Comparison of ENCODE assay signal across 27 cellular contexts in the genomic region with DNA sequence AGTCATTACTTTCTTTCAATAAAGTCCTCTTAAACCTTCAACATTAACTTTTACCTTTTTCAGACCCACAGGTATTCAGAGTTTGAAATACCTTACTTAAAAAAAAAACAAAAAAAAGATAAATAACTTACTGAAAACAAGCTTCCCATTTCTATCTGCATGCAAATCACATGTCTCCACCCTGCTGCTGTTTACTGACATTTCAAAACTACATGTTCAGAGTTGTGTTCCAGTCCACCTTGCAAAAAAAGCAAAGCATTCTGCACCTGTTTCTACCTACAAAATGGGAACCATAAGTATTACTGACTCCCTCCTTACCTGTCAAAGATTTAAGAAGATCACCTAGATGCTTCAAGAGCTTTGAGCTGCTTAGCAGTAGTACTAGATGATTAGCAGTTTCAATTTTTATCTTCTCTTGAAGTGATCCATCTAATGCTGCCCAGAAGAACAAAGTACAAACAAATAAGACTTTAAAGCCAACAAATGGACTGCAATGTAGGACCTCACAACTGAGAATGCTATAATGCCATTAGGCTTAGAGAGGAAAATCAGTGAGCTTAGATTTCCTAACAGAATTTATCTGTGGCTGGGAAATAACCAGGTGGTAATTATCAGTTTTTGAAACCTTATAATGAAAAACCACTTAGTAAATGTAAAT.
"Had no signal": no experiment of that assay in that cellular context is flagged by ENCODE, and none has a peak within 500 bp of the region (broad histone marks: within the 10 kb centered on the region; RNA-seq: fewer than 3 reads in every experiment).

No MANE protein-coding gene starts in this region.

- H3K9ac ChIP-seq: SK-N-SH had no signal

- ATAC-seq: K562, WTC11 had no signal

- H3K9me3 Mint-ChIP-seq: activated CD4-positive, alpha-beta memory T cell treated with anti-CD3 and anti-CD28 coated beads, Interleukin-2, amount 10 ng/mL, durations not matched to agents 7 days and 5 days; activated naive CD4-positive, alpha-beta T cell treated with anti-CD3 and anti-CD28 coated beads, Interleukin-2, amount 10 ng/mL, durations not matched to agents 7 days and 5 days; activated naive CD8-positive, alpha-beta T cell treated with anti-CD3 and anti-CD28 coated beads, Interleukin-2, amount 10 ng/mL, durations not matched to agents 7 days and 5 days; WTC11 had no signal

- H3K4me2 ChIP-seq: SK-N-SH had no signal

- DNase-seq: activated CD4-positive, alpha-beta memory T cell treated with anti-CD3 and anti-CD28 coated beads, Interleukin-2, amount 10 ng/mL, durations not matched to agents 7 days and 5 days; activated CD4-positive, alpha-beta T cell treated with anti-CD3 and anti-CD28 coated beads for 1 hour; activated CD4-positive, alpha-beta T cell treated with anti-CD3 and anti-CD28 coated beads, Interleukin-2, amount 50 U/mL, for 1 hour; activated CD8-positive, alpha-beta memory T cell treated with anti-CD3 and anti-CD28 coated beads, Interleukin-2, amount 50 U/mL, for 48 hours; activated gamma-delta T cell; activated naive CD4-positive, alpha-beta T cell treated with anti-CD3 and anti-CD28 coated beads, Interleukin-2, amount 10 ng/mL, durations not matched to agents 7 days and 5 days; activated naive CD8-positive, alpha-beta T cell treated with anti-CD3 and anti-CD28 coated beads, Interleukin-2, amount 10 ng/mL, durations not matched to agents 7 days and 5 days; activated T-cell treated with anti-CD3 and anti-CD28 coated beads, Interleukin-2, amount 50 U/mL, for 1 hour; adrenal gland; anterior cingulate cortex; cerebellar nuclear complex; Karpas-422; MM.1S; NCI-H1105; NCI-H1436; NCI-H1694 treated with DMSO at 0.1 percent for 48 hours; NCI-H2029 treated with DMSO at 0.1 percent for 48 hours; NCI-H446; NCI-H524; Peyer's patch; Right ventricle myocardium superior; SJCRH30; SK-N-SH; SW 1271 had no signal

- H3K4me1 ChIP-seq: adrenal gland, Peyer's patch, SJCRH30 had no signal

- H3K27ac Mint-ChIP-seq: activated CD4-positive, alpha-beta memory T cell treated with anti-CD3 and anti-CD28 coated beads, Interleukin-2, amount 10 ng/mL, durations not matched to agents 7 days and 5 days; activated naive CD4-positive, alpha-beta T cell treated with anti-CD3 and anti-CD28 coated beads, Interleukin-2, amount 10 ng/mL, durations not matched to agents 7 days and 5 days; activated naive CD8-positive, alpha-beta T cell treated with anti-CD3 and anti-CD28 coated beads, Interleukin-2, amount 10 ng/mL, durations not matched to agents 7 days and 5 days; WTC11 had no signal

- H3K4me3 ChIP-seq: adrenal gland, K562, Peyer's patch, SJCRH30 had no signal

- H3K27me3 Mint-ChIP-seq: activated CD4-positive, alpha-beta memory T cell treated with anti-CD3 and anti-CD28 coated beads, Interleukin-2, amount 10 ng/mL, durations not matched to agents 7 days and 5 days; activated naive CD4-positive, alpha-beta T cell treated with anti-CD3 and anti-CD28 coated beads, Interleukin-2, amount 10 ng/mL, durations not matched to agents 7 days and 5 days; activated naive CD8-positive, alpha-beta T cell treated with anti-CD3 and anti-CD28 coated beads, Interleukin-2, amount 10 ng/mL, durations not matched to agents 7 days and 5 days had no signal

- H3K27me3 ChIP-seq: adrenal gland, Peyer's patch, SJCRH30 had no signal

- H3K4me1 Mint-ChIP-seq: activated CD4-positive, alpha-beta memory T cell treated with anti-CD3 and anti-CD28 coated beads, Interleukin-2, amount 10 ng/mL, durations not matched to agents 7 days and 5 days; activated naive CD4-positive, alpha-beta T cell treated with anti-CD3 and anti-CD28 coated beads, Interleukin-2, amount 10 ng/mL, durations not matched to agents 7 days and 5 days; activated naive CD8-positive, alpha-beta T cell treated with anti-CD3 and anti-CD28 coated beads, Interleukin-2, amount 10 ng/mL, durations not matched to agents 7 days and 5 days; WTC11 had no signal

- H3K4me3 Mint-ChIP-seq: activated CD4-positive, alpha-beta memory T cell treated with anti-CD3 and anti-CD28 coated beads, Interleukin-2, amount 10 ng/mL, durations not matched to agents 7 days and 5 days; activated naive CD4-positive, alpha-beta T cell treated with anti-CD3 and anti-CD28 coated beads, Interleukin-2, amount 10 ng/mL, durations not matched to agents 7 days and 5 days; activated naive CD8-positive, alpha-beta T cell treated with anti-CD3 and anti-CD28 coated beads, Interleukin-2, amount 10 ng/mL, durations not matched to agents 7 days and 5 days; WTC11 had no signal

- H3K9me3 ChIP-seq: adrenal gland, Peyer's patch, SJCRH30, SK-N-SH had no signal

- H3K27ac ChIP-seq: adrenal gland, Peyer's patch, RWPE1, SJCRH30 had no signal
